In the genomic region with DNA sequence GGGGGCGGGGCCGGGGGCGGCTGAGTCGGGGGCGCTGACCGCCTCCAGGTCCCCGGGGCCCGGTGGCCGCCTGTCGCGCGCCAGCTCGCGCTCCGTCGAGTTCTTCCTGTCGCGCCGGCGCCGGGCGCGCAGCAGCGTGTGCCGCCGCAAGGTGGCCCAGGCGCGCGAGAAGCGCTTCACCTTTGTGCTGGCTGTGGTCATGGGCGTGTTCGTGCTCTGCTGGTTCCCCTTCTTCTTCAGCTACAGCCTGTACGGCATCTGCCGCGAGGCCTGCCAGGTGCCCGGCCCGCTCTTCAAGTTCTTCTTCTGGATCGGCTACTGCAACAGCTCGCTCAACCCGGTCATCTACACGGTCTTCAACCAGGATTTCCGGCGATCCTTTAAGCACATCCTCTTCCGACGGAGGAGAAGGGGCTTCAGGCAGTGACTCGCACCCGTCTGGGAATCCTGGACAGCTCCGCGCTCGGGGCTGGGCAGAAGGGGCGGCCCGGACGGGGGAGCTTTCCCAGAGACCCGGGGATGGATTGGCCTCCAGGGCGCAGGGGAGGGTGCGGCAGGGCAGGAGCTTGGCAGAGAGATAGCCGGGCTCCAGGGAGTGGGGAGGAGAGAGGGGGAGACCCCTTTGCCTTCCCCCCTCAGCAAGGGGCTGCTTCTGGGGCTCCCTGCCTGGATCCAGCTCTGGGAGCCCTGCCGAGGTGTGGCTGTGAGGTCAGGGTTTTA, we compare ENCODE assay signal across 9 cellular contexts. TPM values are rescaled to one million over a fixed set of nuclear protein-coding genes. Genes with fewer than 3 reads are reported as not detected.
DNase-seq lines count a peak whose midpoint lies in the region; ATAC-seq and TF ChIP-seq lines count a peak whose summit lies in the region.
"Had no signal": no experiment of that assay in that cellular context is flagged by ENCODE, and none has a peak within 500 bp of the region (broad histone marks: within the 10 kb centered on the region; RNA-seq: fewer than 3 reads in every experiment).

No MANE protein-coding gene starts in this region.

- H3F3A ChIP-seq in MM.1S (ENCODE audit: insufficient read depth, low read length) = no peaks in the 10 kb centered on the region

- H3K27ac Mint-ChIP-seq in activated naive CD4-positive, alpha-beta T cell treated with anti-CD3 and anti-CD28 coated beads, Interleukin-2, amount 50 U/mL, for 24 hours = no peak overlapping the region
- no peak overlapping the region for H3K27ac Mint-ChIP-seq in activated CD8-positive, alpha-beta T cell treated with anti-CD3 and anti-CD28 coated beads for 36 hours

- peak; percentile 21 for TF ChIP-seq CTCF in activated CD8-positive, alpha-beta T cell treated with anti-CD3 and anti-CD28 coated beads for 36 hours (IDR thresholded peaks at IDR 0.05)
- TF ChIP-seq CTCF in thoracic aorta (IDR thresholded peaks at IDR 0.05) (no peak), MM.1S (IDR thresholded peaks at IDR 0.05; ENCODE audit: low read length) (no peak)

- no peak overlapping the region for H2AFZ ChIP-seq in MM.1S (ENCODE audit: low read length)

- peaks cover 8% of the 10 kb centered on the region for H3K4me1 Mint-ChIP-seq in activated naive CD4-positive, alpha-beta T cell treated with anti-CD3 and anti-CD28 coated beads, Interleukin-2, amount 50 U/mL, for 24 hours
- H3K4me1 Mint-ChIP-seq in activated CD8-positive, alpha-beta T cell treated with anti-CD3 and anti-CD28 coated beads for 36 hours (ENCODE audit: low read depth) = peaks cover 9% of the 10 kb centered on the region

- intact Hi-C loops in activated CD8-positive, alpha-beta T cell treated with anti-CD3 and anti-CD28 coated beads for 36 hours (cut with micrococcal nuclease) = loop anchor here (5.0 kb wide), 1 partner anchor 115 kb away; no protein-coding TSS in a partner anchor

- H3K4me1 ChIP-seq in thoracic aorta (ENCODE audit: control insufficient read depth in 1 of 2, low read depth in 2 of 2) = peaks cover 25 to 77% of the 10 kb centered on the region in 2 donors
- H3K4me1 ChIP-seq in MM.1S (ENCODE audit: low read length) = no peaks in the 10 kb centered on the region

- H3K9me2 ChIP-seq in MM.1S (replicated peaks; ENCODE audit: insufficient read depth, low read length) = no peaks in the 10 kb centered on the region

- ATAC-seq in activated CD8-positive, alpha-beta T cell treated with anti-CD3 and anti-CD28 coated beads for 36 hours = no peak
- no peak for ATAC-seq in thoracic aorta (ENCODE audit: insufficient number of reproducible peaks, low FRiP score, low read depth)

- no peak for DNase-seq in activated naive CD4-positive, alpha-beta T cell (lab: John Stamatoyannopoulos, UW)
- DNase-seq in activated CD8-positive, alpha-beta T cell treated with anti-CD3 and anti-CD28 coated beads for 36 hours = peak; percentile 22
- DNase-seq in iPS-NIHi7 (ENCODE audit: extremely low spot score) (peak; percentile 62), thoracic aorta (ENCODE audit: low spot score) (no peak), SW 1271 (lab: John Stamatoyannopoulos, UW) (no peak), occipital lobe (lab: John Stamatoyannopoulos, UW) (no peak), MM.1S (no peak)
- DNase-seq: DMS79 had no signal

- H3K27me3 ChIP-seq in thoracic aorta (replicated peaks; ENCODE audit: insufficient read depth) = no peaks in the 10 kb centered on the region
- peaks cover 41% of the 10 kb centered on the region for H3K27me3 ChIP-seq in MM.1S (replicated peaks; ENCODE audit: insufficient read depth, low read length)

- H3K9me3 ChIP-seq in thoracic aorta (no peaks in the 10 kb centered on the region), MM.1S (replicated peaks; ENCODE audit: insufficient read depth, low read length) (no peaks in the 10 kb centered on the region)

- H3K9ac ChIP-seq in MM.1S (ENCODE audit: low read length) = no peak overlapping the region

- H3K36me3 Mint-ChIP-seq in activated naive CD4-positive, alpha-beta T cell treated with anti-CD3 and anti-CD28 coated beads, Interleukin-2, amount 50 U/mL, for 24 hours = no peaks in the 10 kb centered on the region
- no peaks in the 10 kb centered on the region for H3K36me3 Mint-ChIP-seq in activated CD8-positive, alpha-beta T cell treated with anti-CD3 and anti-CD28 coated beads for 36 hours (ENCODE audit: low read depth)

- H3K9me3 Mint-ChIP-seq in activated naive CD4-positive, alpha-beta T cell treated with anti-CD3 and anti-CD28 coated beads, Interleukin-2, amount 50 U/mL, for 24 hours = no peaks in the 10 kb centered on the region
- H3K9me3 Mint-ChIP-seq in activated CD8-positive, alpha-beta T cell treated with anti-CD3 and anti-CD28 coated beads for 36 hours = no peaks in the 10 kb centered on the region

- H3K4me2 ChIP-seq in MM.1S (ENCODE audit: low read depth, low read length) = no peak overlapping the region

- no peaks in the 10 kb centered on the region for H3K36me3 ChIP-seq in thoracic aorta
- no peaks in the 10 kb centered on the region for H3K36me3 ChIP-seq in MM.1S (replicated peaks; ENCODE audit: insufficient read depth, low read length)

- POLR2A ChIA-PET in activated CD8-positive, alpha-beta T cell treated with anti-CD3 and anti-CD28 coated beads for 36 hours (lab: Charles Lee) = no interaction called here

- peak overlapping the region; percentile 62 to 67 for H3K27ac ChIP-seq in thoracic aorta
- H3K27ac ChIP-seq in MM.1S (ENCODE audit: low read length) = no peak overlapping the region

- H4K20me1 ChIP-seq in MM.1S (ENCODE audit: insufficient read depth, low read length) = no peaks in the 10 kb centered on the region

- peak overlapping the region; percentile 59 for H3K4me3 Mint-ChIP-seq in activated naive CD4-positive, alpha-beta T cell treated with anti-CD3 and anti-CD28 coated beads, Interleukin-2, amount 50 U/mL, for 24 hours
- H3K4me3 Mint-ChIP-seq in activated CD8-positive, alpha-beta T cell treated with anti-CD3 and anti-CD28 coated beads for 36 hours = peak overlapping the region; percentile 37

- H3K27me3 Mint-ChIP-seq in activated naive CD4-positive, alpha-beta T cell treated with anti-CD3 and anti-CD28 coated beads, Interleukin-2, amount 50 U/mL, for 24 hours = peaks cover 11% of the 10 kb centered on the region
- H3K27me3 Mint-ChIP-seq in activated CD8-positive, alpha-beta T cell treated with anti-CD3 and anti-CD28 coated beads for 36 hours = peaks cover 22% of the 10 kb centered on the region

- no peaks in the 10 kb centered on the region for H3K79me2 ChIP-seq in MM.1S (ENCODE audit: low read length)

- CTCF ChIA-PET in activated CD8-positive, alpha-beta T cell treated with anti-CD3 and anti-CD28 coated beads for 36 hours (lab: Charles Lee) = interaction anchor here (1.2 to 2.7 kb wide), 4 partner anchors 13 to 113 kb away, joined by 3 to 9 read pairs (median 4); no protein-coding TSS in a partner anchor

- peak overlapping the region; percentile 72 for H3K4me3 ChIP-seq in thoracic aorta
- no peak overlapping the region for H3K4me3 ChIP-seq in MM.1S (ENCODE audit: low read length)

RNA-seq across cellular contexts. Expression of a gene that starts 1.5 kb away (rescaled TPM):
- under 1 TPM in 1 of 2 experiments, not detected in 1; 0.27 TPM for total RNA-seq in activated CD8-positive, alpha-beta T cell treated with anti-CD3 and anti-CD28 coated beads for 36 hours
- total RNA-seq in thoracic aorta = 100 to 1,000 TPM; 105 to 232 TPM
- 2.2 TPM for total RNA-seq in occipital lobe

Comparison
In these comparisons a context has a peak if more than half of its experiments do, and no peak if none do; other contexts are left out.
1. DNase-seq: peak in activated CD8-positive, alpha-beta T cell treated with anti-CD3 and anti-CD28 coated beads for 36 hours (single experiment) and iPS-NIHi7 (single experiment); none in activated naive CD4-positive, alpha-beta T cell (0 of 4), thoracic aorta (single experiment), SW 1271 (0 of 2), occipital lobe (single experiment) and MM.1S (single experiment).
2. RNA of a gene that starts 1.5 kb away (total RNA-seq): 105 to 232 TPM in thoracic aorta; 2.2 TPM in occipital lobe (single experiment) and 0.27 TPM in activated CD8-positive, alpha-beta T cell treated with anti-CD3 and anti-CD28 coated beads for 36 hours; every median in the first group is over 10 times any median in the second.